Comparison of ENCODE assay signal across 18 cellular contexts in the genomic region with DNA sequence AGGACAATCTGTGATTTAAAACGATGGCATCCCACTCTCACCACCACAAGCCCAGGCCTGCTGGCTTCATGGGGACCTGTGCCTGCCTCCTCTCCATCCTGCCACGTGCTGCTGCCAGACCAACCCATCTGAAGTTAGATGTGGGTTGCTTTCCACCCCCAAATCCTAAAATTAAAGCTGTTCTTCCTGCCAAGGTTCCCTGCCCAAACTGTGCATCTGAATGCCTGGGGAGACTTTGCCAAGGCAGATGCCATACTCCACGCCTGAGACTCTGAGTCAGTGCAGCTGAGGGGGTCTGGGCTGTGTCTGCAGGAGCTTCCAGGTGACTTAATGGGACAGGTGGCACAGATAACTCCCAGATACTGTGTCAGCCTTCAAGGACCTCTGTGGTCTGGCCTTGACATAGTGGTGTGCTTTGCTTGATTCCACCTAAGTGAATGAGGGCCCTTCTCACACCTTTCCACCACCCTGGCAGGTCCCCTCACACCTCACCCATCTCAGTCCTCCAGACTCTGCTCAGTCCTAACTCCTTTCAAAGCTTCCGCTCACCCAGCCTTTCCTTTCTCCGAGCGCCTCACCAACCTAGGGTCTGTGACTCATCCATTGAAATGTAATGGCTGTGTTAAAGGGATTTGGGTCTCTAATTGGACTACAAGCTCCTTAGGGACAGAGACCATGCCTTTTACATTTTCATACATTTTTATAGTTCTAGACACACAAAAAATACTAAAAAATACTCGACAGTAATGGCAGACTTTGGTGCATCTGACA. TPM values are rescaled to one million over a fixed set of nuclear protein-coding genes. Genes with fewer than 3 reads are reported as not detected.
DNase-seq lines count a peak whose midpoint lies in the region; ATAC-seq, FAIRE-seq and TF ChIP-seq lines count a peak whose summit lies in the region.
"Had no signal": no experiment of that assay in that cellular context is flagged by ENCODE, and none has a peak within 500 bp of the region (broad histone marks: within the 10 kb centered on the region; RNA-seq: fewer than 3 reads in every experiment).

No MANE protein-coding gene starts in this region.

- H3K27me3 ChIP-seq in SK-N-SH (ENCODE audit: insufficient read depth) (no peaks in the 10 kb centered on the region), muscle layer of colon (ENCODE audit: control insufficient read depth in 1 of 2, insufficient read depth in 2 of 2, low read length in 2 of 2) (no peaks in the 10 kb centered on the region)

- H3K4me3 ChIP-seq in SK-N-SH (ENCODE audit: low read depth in 2 of 2, low read length in 1 of 2): no peak overlapping the region
- no peak overlapping the region for H3K4me3 ChIP-seq in muscle layer of colon (ENCODE audit: low read depth in 1 of 2, low read length in 2 of 2)
- H3K4me3 ChIP-seq: GM12878 had no signal

- H2AFZ ChIP-seq in SK-N-SH (ENCODE audit: low read depth): no peak overlapping the region

- no peak for TF ChIP-seq EP300 in SK-N-SH (IDR thresholded peaks at IDR 0.05; ENCODE audit: borderline replicate concordance in 1 of 2, low read depth in 1 of 2, low read length in 1 of 2)

- ATAC-seq in SK-N-SH treated with all-trans-retinoic acid at 6 μM for 48 hours: no peak
- ATAC-seq in T-helper 17 cell: no peak
- ATAC-seq: GM12878 had no signal

- no peak for FAIRE-seq in GM12892 (lab: Jason Lieb, UNC)
- FAIRE-seq: GM12878 had no signal

- no peaks in the 10 kb centered on the region for H3K79me2 ChIP-seq in SK-N-SH (ENCODE audit: insufficient read depth)

- TF ChIP-seq CTCF in SK-N-SH (IDR thresholded peaks at IDR 0.05): no peak

- 72% methylated on average over 7 of the region's 7 CpGs for WGBS in SK-N-SH (ENCODE audit: low lambda C conversion rate)

- TF ChIP-seq RAD21 in SK-N-SH (IDR thresholded peaks at IDR 0.05; ENCODE audit: low read length): no peak

- H3K9me2 ChIP-seq in SK-N-SH: no peaks in the 10 kb centered on the region

- no peaks in the 10 kb centered on the region for H3K9me3 ChIP-seq in SK-N-SH
- H3K9me3 ChIP-seq in T-helper 17 cell (ENCODE audit: control insufficient read depth, low read length, poor library complexity, severe bottlenecking): no peaks in the 10 kb centered on the region
- no peaks in the 10 kb centered on the region for H3K9me3 ChIP-seq in muscle layer of colon (ENCODE audit: low read length)
- H3K9me3 ChIP-seq: BE2C had no signal

- H3K27me3 Mint-ChIP-seq in T-helper 17 cell: peaks cover 43% of the 10 kb centered on the region

- H3K4me1 Mint-ChIP-seq in T-helper 17 cell: peaks cover 2% of the 10 kb centered on the region
- H3K4me1 Mint-ChIP-seq: CD4-positive, alpha-beta memory T cell had no signal

- peaks cover 11% of the 10 kb centered on the region for H3F3A ChIP-seq in SK-N-SH (replicated peaks; ENCODE audit: insufficient read depth)

- H3K9ac ChIP-seq in SK-N-SH (no peak overlapping the region), muscle layer of colon (ENCODE audit: low read length) (no peak overlapping the region)

- TF ChIP-seq POLR2A in GM12892 (IDR thresholded peaks at IDR 0.05; ENCODE audit: low read depth, low read length): no peak

- DNase-seq in SK-N-SH: no peak
- DNase-seq in T-helper 17 cell: no peak
- peak; percentile 56 for DNase-seq in superior temporal gyrus (ENCODE audit: extremely low spot score)
- no peak for DNase-seq in effector CD4-positive, alpha-beta T cell
- no peak for DNase-seq in GM12892 (ENCODE audit: insufficient read length)
- DNase-seq in SK-N-DZ (ENCODE audit: low spot score): no peak
- DNase-seq: BE2C; CD4-positive, alpha-beta memory T cell; DMS79; GOT3; HCEC 1CT; HFFc6 had no signal

- POLR2A ChIA-PET in SK-N-SH (lab: Yijun Ruan, JAX): no interaction called here

- no peaks in the 10 kb centered on the region for H3K4me1 ChIP-seq in SK-N-SH (ENCODE audit: control insufficient read depth in 1 of 2, insufficient read depth in 2 of 2, low read depth in 1 of 2, low read length in 1 of 2)
- peaks cover 56% of the 10 kb centered on the region for H3K4me1 ChIP-seq in muscle layer of colon (ENCODE audit: insufficient read depth, low read length)
- H3K4me1 ChIP-seq: BE2C had no signal

- peak overlapping the region; percentile 27 for H3K27ac Mint-ChIP-seq in T-helper 17 cell
- H3K27ac Mint-ChIP-seq: HFFc6 had no signal

- no peak overlapping the region for H3K4me3 Mint-ChIP-seq in T-helper 17 cell
- H3K4me3 Mint-ChIP-seq: CD4-positive, alpha-beta memory T cell; HFFc6 had no signal

- H4K20me1 ChIP-seq in SK-N-SH (ENCODE audit: insufficient read depth): no peaks in the 10 kb centered on the region

- H3K27ac ChIP-seq in SK-N-SH (ENCODE audit: low read depth in 2 of 2, low read length in 1 of 2) (no peak overlapping the region), muscle layer of colon (ENCODE audit: low read depth, low read length) (peak overlapping the region; percentile 35)
- H3K27ac ChIP-seq: 22Rv1, C4-2B had no signal

- no peaks in the 10 kb centered on the region for H3K36me3 Mint-ChIP-seq in T-helper 17 cell (ENCODE audit: low read depth)
- H3K36me3 Mint-ChIP-seq: CD4-positive, alpha-beta memory T cell had no signal

- CTCF ChIA-PET in SK-N-SH (lab: Yijun Ruan, JAX): interaction anchor here (2.6 kb wide), 1 partner anchor 453 kb away, joined by 10 read pairs; no protein-coding TSS in a partner anchor

- H3K36me3 ChIP-seq in SK-N-SH (replicated peaks in 1 of 2; ENCODE audit: control insufficient read depth in 1 of 2, insufficient read depth in 2 of 2, low read length in 1 of 2) (no peaks in the 10 kb centered on the region), muscle layer of colon (ENCODE audit: insufficient read depth, low read length) (peaks cover 8% of the 10 kb centered on the region)
- H3K36me3 ChIP-seq: BE2C had no signal

- no peak overlapping the region for H3K4me2 ChIP-seq in SK-N-SH

TF ChIP-seq in SK-N-SH, 30 proteins besides CTCF, POLR2A, EP300 and RAD21 (continues in another document):
- TF ChIP-seq GATA2 (CRISPR knock-in tag; IDR thresholded peaks at IDR 0.05) (no peak), NFIC (IDR thresholded peaks at IDR 0.05; ENCODE audit: borderline replicate concordance) (no peak), NRF1 (IDR thresholded peaks at IDR 0.05; ENCODE audit: low read depth, low read length) (no peak)

TF ChIP-seq in SK-N-SH treated with all-trans-retinoic acid at 6 μM for 48 hours, 23 proteins besides CTCF, POLR2A, EP300 and RAD21:
- TF ChIP-seq BACH2 (CRISPR knock-in tag; IDR thresholded peaks at IDR 0.05; ENCODE audit: borderline replicate concordance) (no peak), ARNTL (CRISPR knock-in tag; IDR thresholded peaks at IDR 0.05; ENCODE audit: borderline replicate concordance, low read depth) (no peak), PPARA (CRISPR knock-in tag; IDR thresholded peaks at IDR 0.05; ENCODE audit: borderline replicate concordance) (no peak)

RNA-seq across cellular contexts. Expression of gene ADAMTS8, which starts 18.6 kb away (rescaled TPM):
- not detected in 2 replicates for polyA plus RNA-seq in SK-N-SH (2012; rRNA removed)
- 0.01 and 0.03 TPM in 2 replicates for polyA plus RNA-seq in SK-N-SH (2012; cell fraction: cytosol; rRNA removed)
- polyA plus RNA-seq in SK-N-SH (2012; cell fraction: nucleus; rRNA removed): not detected in 2 replicates
- not detected for total RNA-seq in T-helper 17 cell
- not detected for polyA plus RNA-seq in GM12892 (2012; ENCODE audit: missing spikeins)
- 3.1 and 3.7 TPM in 2 replicates for polyA plus RNA-seq in SK-N-DZ (2014; cell fraction: cytosol; rRNA removed)
- polyA plus RNA-seq in SK-N-DZ (2014; cell fraction: nucleus; rRNA removed): 1.9 and 3.0 TPM in 2 replicates
- total RNA-seq: CD4-positive, alpha-beta memory T cell; G401; GM12878; HFFc6 had no signal
- polyA plus RNA-seq: CD4-positive, alpha-beta memory T cell; GM12878 had no signal

RNA-seq across cellular contexts. Expression of gene ADAMTS15, which starts 38.6 kb away (rescaled TPM):
- 0.96 and 1.1 TPM in 2 replicates for polyA plus RNA-seq in SK-N-SH (2012; rRNA removed)
- 0.44 and 0.69 TPM in 2 replicates for polyA plus RNA-seq in SK-N-SH (2012; cell fraction: cytosol; rRNA removed)
- polyA plus RNA-seq in SK-N-SH (2012; cell fraction: nucleus; rRNA removed): 1.8 and 1.9 TPM in 2 replicates
- not detected for total RNA-seq in T-helper 17 cell
- polyA plus RNA-seq in GM12892 (2012; ENCODE audit: missing spikeins): not detected
- not detected in 2 replicates for polyA plus RNA-seq in SK-N-DZ (2014; cell fraction: cytosol; rRNA removed)
- polyA plus RNA-seq in SK-N-DZ (2014; cell fraction: nucleus; rRNA removed): 0.33 TPM in 1 of 2 replicates, not detected in the other
- total RNA-seq: CD4-positive, alpha-beta memory T cell; G401; GM12878 had no signal
- polyA plus RNA-seq: CD4-positive, alpha-beta memory T cell; GM12878 had no signal
